8 cellular contexts compared by ENCODE assay signal in the genomic region with DNA sequence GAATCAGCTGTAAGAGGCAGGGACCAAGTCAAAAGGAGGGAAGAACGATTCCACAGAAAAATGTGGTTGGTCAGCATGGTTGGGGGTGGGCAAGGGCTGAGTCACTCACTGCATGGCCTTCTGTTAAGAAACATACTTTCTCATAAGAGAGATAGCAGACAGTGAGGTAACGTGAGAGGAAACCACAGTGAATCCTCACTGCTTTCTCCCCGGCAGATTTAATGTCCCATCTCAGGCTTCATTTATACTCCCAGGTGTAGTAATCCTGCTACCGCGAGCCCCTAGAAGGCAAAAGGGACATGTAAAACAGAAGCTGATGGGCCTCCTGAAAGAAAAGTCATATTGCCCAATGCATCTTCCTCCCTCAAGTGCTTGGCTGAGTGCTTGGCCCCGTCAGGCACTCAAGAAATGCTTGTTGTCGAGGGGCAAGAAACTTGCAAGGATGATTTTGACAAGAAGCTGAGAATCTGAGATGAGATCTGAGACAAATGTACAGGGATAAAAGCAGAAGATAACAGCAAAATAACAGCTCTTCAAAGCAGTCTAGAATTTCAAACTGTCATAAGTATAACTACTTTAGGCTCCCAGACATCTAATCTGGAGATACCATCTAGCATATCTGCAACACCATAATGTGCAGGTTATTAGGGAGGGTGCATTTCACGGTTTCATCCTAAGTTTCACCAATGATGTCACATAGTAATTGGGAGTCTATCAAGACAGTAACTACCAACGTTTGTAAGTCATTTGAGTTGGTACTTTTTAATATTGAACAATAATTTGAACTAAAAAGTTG. TPM values are rescaled to one million over a fixed set of nuclear protein-coding genes. Genes with fewer than 3 reads are reported as not detected.
DNase-seq lines count a peak whose midpoint lies in the region; ATAC-seq, FAIRE-seq and TF ChIP-seq lines count a peak whose summit lies in the region.

No MANE protein-coding gene starts in this region.

- no peaks in the 10 kb centered on the region for H3K9me3 Mint-ChIP-seq in activated T-helper 2 cell treated with anti-CD3 and anti-CD28 coated beads, Interferon-gamma antibody, Interleukin-2, Interleukin-4, amounts not matched to agents 10 μg/mL and 5 μg/mL and 100 μg/mL, durations not matched to agents 14 hours and 24 hours and 36 hours

- H3K4me1 Mint-ChIP-seq in activated T-helper 2 cell treated with anti-CD3 and anti-CD28 coated beads, Interferon-gamma antibody, Interleukin-2, Interleukin-4, amounts not matched to agents 10 μg/mL and 5 μg/mL and 100 μg/mL, durations not matched to agents 14 hours and 24 hours and 36 hours (ENCODE audit: low read depth), result peaks cover 46% of the 10 kb centered on the region

- peak; percentile 93 for FAIRE-seq in GM12892 (lab: Jason Lieb, UNC)

- no peak for TF ChIP-seq POLR2A in GM12892 (IDR thresholded peaks at IDR 0.05; ENCODE audit: low read depth, low read length)

- DNase-seq in GM12892 (ENCODE audit: insufficient read length) (no peak), kidney glomerular epithelial cell (lab: John Stamatoyannopoulos, UW) (peak; percentile 64), NCI-H2081 treated with DMSO at 0.1 percent for 48 hours (lab: John Stamatoyannopoulos, UW) (no peak), left lobe of liver (ENCODE audit: low spot score) (no peak), NCI-H82 treated with DMSO at 0.1 percent for 48 hours (lab: John Stamatoyannopoulos, UW; ENCODE audit: unreplicated experiment) (no peak)
- DNase-seq in activated T-helper 2 cell treated with anti-CD3 and anti-CD28 coated beads, Interferon-gamma antibody, Interleukin-2, Interleukin-4, amounts not matched to agents 10 μg/mL and 5 μg/mL and 100 μg/mL, durations not matched to agents 14 hours and 24 hours and 36 hours (ENCODE audit: low spot score), result no peak

- peaks cover 6% of the 10 kb centered on the region for H3K36me3 ChIP-seq in KOPT-K1 (ENCODE audit: insufficient read depth, low read length)

- peak overlapping the region; percentile 90 for H3K27ac ChIP-seq in KOPT-K1 (ENCODE audit: low read depth, low read length, poor library complexity, severe bottlenecking)

- no peak for ATAC-seq in left lobe of liver
- no peak for ATAC-seq in GM18520 (IDR thresholded peaks at IDR 0.05; ENCODE audit: unreplicated experiment)

- H3K27ac Mint-ChIP-seq in activated T-helper 2 cell treated with anti-CD3 and anti-CD28 coated beads, Interferon-gamma antibody, Interleukin-2, Interleukin-4, amounts not matched to agents 10 μg/mL and 5 μg/mL and 100 μg/mL, durations not matched to agents 14 hours and 24 hours and 36 hours, result peak overlapping the region; percentile 90

- H3K27me3 Mint-ChIP-seq in activated T-helper 2 cell treated with anti-CD3 and anti-CD28 coated beads, Interferon-gamma antibody, Interleukin-2, Interleukin-4, amounts not matched to agents 10 μg/mL and 5 μg/mL and 100 μg/mL, durations not matched to agents 14 hours and 24 hours and 36 hours (ENCODE audit: low read depth), result no peaks in the 10 kb centered on the region

- H3K4me3 Mint-ChIP-seq in activated T-helper 2 cell treated with anti-CD3 and anti-CD28 coated beads, Interferon-gamma antibody, Interleukin-2, Interleukin-4, amounts not matched to agents 10 μg/mL and 5 μg/mL and 100 μg/mL, durations not matched to agents 14 hours and 24 hours and 36 hours (ENCODE audit: low read depth), result peak overlapping the region; percentile 57

- H3K9me3 ChIP-seq in KOPT-K1 (ENCODE audit: insufficient read depth, low read length, poor library complexity, severe bottlenecking), result no peaks in the 10 kb centered on the region

- H3K36me3 Mint-ChIP-seq in activated T-helper 2 cell treated with anti-CD3 and anti-CD28 coated beads, Interferon-gamma antibody, Interleukin-2, Interleukin-4, amounts not matched to agents 10 μg/mL and 5 μg/mL and 100 μg/mL, durations not matched to agents 14 hours and 24 hours and 36 hours (ENCODE audit: low read depth), result peaks cover 10% of the 10 kb centered on the region

- intact Hi-C loops in activated T-helper 2 cell treated with anti-CD3 and anti-CD28 coated beads, Interferon-gamma antibody, Interleukin-2, Interleukin-4, amounts not matched to agents 10 μg/mL and 5 μg/mL and 100 μg/mL, durations not matched to agents 14 hours and 24 hours and 36 hours (cut with micrococcal nuclease), result loop anchor here (1.0 kb wide), 2 partner anchors 9 to 24 kb away; no protein-coding TSS in a partner anchor

RNA-seq across cellular contexts. Expression of gene SH3KBP1, which starts 40.2 kb away (rescaled TPM):
- polyA plus RNA-seq in GM12892 (2012; ENCODE audit: missing spikeins), result 124 TPM
- 61.6 and 67.9 TPM in 2 replicates for total RNA-seq in activated T-helper 2 cell treated with anti-CD3 and anti-CD28 coated beads, Interferon-gamma antibody, Interleukin-2, Interleukin-4, amounts not matched to agents 10 μg/mL and 5 μg/mL and 100 μg/mL, durations not matched to agents 14 hours and 24 hours and 36 hours
- 8.6 TPM for total RNA-seq in left lobe of liver
